In the genomic region with DNA sequence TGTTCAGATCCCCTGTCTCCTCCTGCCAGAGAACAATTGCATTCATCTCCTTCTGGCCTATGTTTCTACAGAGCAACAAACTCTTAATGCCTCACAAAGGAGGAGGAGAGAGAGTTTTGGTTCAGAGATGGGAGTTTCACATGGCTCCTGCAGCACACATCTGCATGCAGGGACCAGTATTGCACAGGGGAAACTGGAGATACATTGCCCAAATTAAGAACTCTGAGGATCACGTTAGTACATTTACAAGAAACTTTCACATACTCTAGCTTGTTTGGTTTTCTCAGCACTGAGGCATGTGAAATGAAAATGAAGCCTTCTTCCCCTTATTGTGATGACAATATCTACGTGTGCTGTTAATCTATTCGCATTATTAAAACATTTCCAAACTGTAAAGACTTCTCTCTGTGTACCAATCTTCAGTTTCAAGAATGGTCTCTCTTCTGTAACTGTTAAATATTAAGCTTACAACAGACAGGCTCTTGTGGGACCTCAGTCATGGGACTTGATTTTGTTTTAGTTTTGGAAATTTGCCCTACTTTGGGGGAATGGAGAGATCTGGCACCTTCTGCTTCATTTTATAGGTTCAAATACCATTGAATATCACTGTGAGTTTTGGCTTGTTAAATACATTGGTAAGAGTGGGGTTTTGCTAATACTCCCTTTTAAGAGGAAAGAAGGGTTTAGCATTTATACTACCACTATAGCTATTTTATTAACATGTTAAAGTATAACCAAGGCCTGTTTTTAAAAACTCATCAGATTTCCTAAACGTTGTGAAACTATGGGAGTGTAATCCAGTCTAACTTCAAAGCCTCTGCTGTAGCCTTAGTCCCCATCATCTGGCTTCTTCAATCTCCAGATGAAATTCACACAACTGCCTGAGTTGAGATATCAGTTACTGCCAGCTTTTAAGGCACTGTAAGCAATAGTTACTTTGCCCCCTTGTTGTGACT, we compare ENCODE assay signal across 12 cellular contexts.
DNase-seq lines count a peak whose midpoint lies in the region; ATAC-seq and TF ChIP-seq lines count a peak whose summit lies in the region.
"Had no signal": no experiment of that assay in that cellular context is flagged by ENCODE, and none has a peak within 500 bp of the region (broad histone marks: within the 10 kb centered on the region; RNA-seq: fewer than 3 reads in every experiment).

No MANE protein-coding gene starts in this region.

- H3K27me3 ChIP-seq in muscle layer of duodenum (ENCODE audit: low read depth, low read length) (no peaks in the 10 kb centered on the region), smooth muscle cell (ENCODE audit: low read depth) (no peaks in the 10 kb centered on the region)

- no peak for TF ChIP-seq CTCF in smooth muscle cell (IDR thresholded peaks at IDR 0.05; ENCODE audit: borderline replicate concordance, insufficient read depth, poor library complexity, severe bottlenecking)

- H4K20me1 ChIP-seq in smooth muscle cell (ENCODE audit: low read depth) = peaks cover 10% of the 10 kb centered on the region
- H4K20me1 ChIP-seq: BLaER1 treated with 17β-estradiol and CSF1 and Interleukin-3, amounts not matched to agents 10 nM and 100 nM had no signal

- ATAC-seq in GM18517 (IDR thresholded peaks at IDR 0.05; ENCODE audit: unreplicated experiment) = peak; percentile 48
- peak; percentile 67 for ATAC-seq in GM21717 (IDR thresholded peaks at IDR 0.05; ENCODE audit: unreplicated experiment)
- peak; percentile 73 for ATAC-seq in HG03432 (IDR thresholded peaks at IDR 0.05; ENCODE audit: unreplicated experiment)
- ATAC-seq: activated T-cell treated with anti-CD3 and anti-CD28 coated beads, Interleukin-2, amount 50 U/mL, for 4 hours had no signal

- H3K9me3 ChIP-seq in muscle layer of duodenum (ENCODE audit: control insufficient read depth in 1 of 2, low read length in 2 of 2) = no peaks in the 10 kb centered on the region
- H3K9me3 ChIP-seq in smooth muscle cell (replicated peaks; ENCODE audit: low read depth) = no peaks in the 10 kb centered on the region
- H3K9me3 ChIP-seq: BLaER1 treated with 17β-estradiol and CSF1 and Interleukin-3, amounts not matched to agents 10 nM and 100 nM had no signal

- 57% methylated on average over 4 of the region's 4 CpGs for WGBS in smooth muscle cell (ENCODE audit: low lambda C conversion rate)

- H3K4me1 ChIP-seq in muscle layer of duodenum (ENCODE audit: control insufficient read depth in 1 of 2, insufficient read depth in 2 of 2, low read length in 2 of 2) (peaks cover 14 to 60% of the 10 kb centered on the region in 2 donors), smooth muscle cell (ENCODE audit: low read depth) (peaks cover 6% of the 10 kb centered on the region)

- no peaks in the 10 kb centered on the region for H3K36me3 ChIP-seq in muscle layer of duodenum (ENCODE audit: control insufficient read depth in 1 of 2, insufficient read depth in 2 of 2, low read length in 2 of 2)
- H3K36me3 ChIP-seq in smooth muscle cell (ENCODE audit: low read depth) = no peaks in the 10 kb centered on the region

- H3K79me2 ChIP-seq in smooth muscle cell (ENCODE audit: low read depth) = no peaks in the 10 kb centered on the region

- no peak overlapping the region for H3K4me2 ChIP-seq in smooth muscle cell
- H3K4me2 ChIP-seq: PC-9 had no signal

- DNase-seq in SW480 (ENCODE audit: low spot score) (no peak), smooth muscle cell (lab: John Stamatoyannopoulos, UW; ENCODE audit: unreplicated experiment) (no peak), germinal center (ENCODE audit: low spot score) (no peak), NAMALWA (ENCODE audit: low spot score) (no peak)
- DNase-seq: activated T-cell treated with anti-CD3 and anti-CD28 coated beads, Interleukin-2, amount 50 U/mL, for 4 hours; NCI-H1417; PC-9 had no signal

- peaks cover 3% of the 10 kb centered on the region for H3F3A ChIP-seq in smooth muscle cell (ENCODE audit: low read depth)

- no peak overlapping the region for H2AFZ ChIP-seq in smooth muscle cell (ENCODE audit: low read depth)
- H2AFZ ChIP-seq: PC-9 had no signal

- H3K9ac ChIP-seq in smooth muscle cell (ENCODE audit: low read depth) = no peak overlapping the region
- H3K9ac ChIP-seq: BLaER1 treated with 17β-estradiol and CSF1 and Interleukin-3, amounts not matched to agents 10 nM and 100 nM had no signal

- H3K27ac ChIP-seq in muscle layer of duodenum (ENCODE audit: low read length) (peak overlapping the region; percentile 68), smooth muscle cell (ENCODE audit: low read depth) (no peak overlapping the region)
- H3K27ac ChIP-seq: BLaER1 treated with 17β-estradiol and CSF1 and Interleukin-3, amounts not matched to agents 10 nM and 100 nM; PC-9 had no signal

- H3K4me3 ChIP-seq in muscle layer of duodenum (ENCODE audit: low read depth in 1 of 2, low read length in 2 of 2) (no peak overlapping the region), smooth muscle cell (no peak overlapping the region)
- H3K4me3 ChIP-seq: BLaER1 treated with 17β-estradiol and CSF1 and Interleukin-3, amounts not matched to agents 10 nM and 100 nM; PC-9 had no signal
